Comparison of ENCODE assay signal across 19 cellular contexts in the genomic region with DNA sequence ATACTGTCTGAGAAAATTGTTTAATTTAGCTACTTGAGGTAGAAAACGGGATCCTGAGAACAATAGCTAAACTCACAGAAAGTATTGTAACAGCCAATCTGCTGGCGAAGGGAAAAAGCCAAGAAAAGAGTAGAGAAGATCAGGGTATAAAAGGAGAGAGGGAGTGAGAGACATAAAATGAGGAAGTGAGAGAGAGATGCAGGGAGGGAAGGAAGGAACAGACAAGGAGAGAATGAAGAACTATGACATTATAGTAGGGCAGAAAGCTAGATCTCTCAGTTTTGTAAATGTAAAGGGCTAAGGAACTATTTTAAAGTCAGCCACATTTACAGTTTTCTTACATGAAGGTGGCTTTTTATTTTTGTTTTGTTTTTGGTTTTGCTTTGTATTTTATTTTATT. TPM values are rescaled to one million over a fixed set of nuclear protein-coding genes. Genes with fewer than 3 reads are reported as not detected.
DNase-seq lines count a peak whose midpoint lies in the region; ATAC-seq, FAIRE-seq and TF ChIP-seq lines count a peak whose summit lies in the region.
"Had no signal": no experiment of that assay in that cellular context is flagged by ENCODE, and none has a peak within 500 bp of the region (broad histone marks: within the 10 kb centered on the region; RNA-seq: fewer than 3 reads in every experiment).

No MANE protein-coding gene starts in this region.

- no peak overlapping the region for H2BK20ac ChIP-seq in H1 (ENCODE audit: low read length)

- no peak for DNase-seq in HepG2 (ENCODE audit: low spot score)
- DNase-seq in right lobe of liver = no peak
- DNase-seq in OCI-M1 (lab: John Stamatoyannopoulos, UW) = peak; percentile 37
- no peak for DNase-seq in H1 (ENCODE audit: low read depth in 1 of 2, low spot score in 2 of 2)
- DNase-seq in smooth muscle cell (lab: John Stamatoyannopoulos, UW; ENCODE audit: unreplicated experiment) = no peak
- no peak for DNase-seq in substantia nigra (lab: John Stamatoyannopoulos, UW)
- DNase-seq in GDM1 (lab: John Stamatoyannopoulos, UW) = no peak
- DNase-seq: activated CD4-positive, alpha-beta T cell treated with anti-CD3 and anti-CD28 coated beads for 4 hours; cerebellar nuclear complex; DMS79; effector memory CD4-positive, alpha-beta T cell; mesendoderm; naive thymus-derived CD8-positive, alpha-beta T cell had no signal

- H3K4me1 ChIP-seq in HepG2 (ENCODE audit: insufficient read depth, low read length) = peaks cover 11% of the 10 kb centered on the region
- H3K4me1 ChIP-seq in right lobe of liver = no peaks in the 10 kb centered on the region
- no peaks in the 10 kb centered on the region for H3K4me1 ChIP-seq in H1 (replicated peaks in 1 of 4; ENCODE audit: control insufficient read depth in 3 of 4, insufficient read depth in 4 of 4, low read length in 3 of 4)
- H3K4me1 ChIP-seq in smooth muscle cell (ENCODE audit: low read depth) = no peaks in the 10 kb centered on the region

- H3K79me2 ChIP-seq in HepG2 (ENCODE audit: insufficient read depth, low read length) (no peaks in the 10 kb centered on the region), H1 (ENCODE audit: control insufficient read depth in 1 of 2, insufficient read depth in 2 of 2, low read length in 2 of 2) (no peaks in the 10 kb centered on the region), smooth muscle cell (ENCODE audit: low read depth) (no peaks in the 10 kb centered on the region)

- no peak overlapping the region for H2BK15ac ChIP-seq in H1 (ENCODE audit: low read length)

- CTCF ChIA-PET in HepG2 (lab: Yijun Ruan, JAX; ENCODE audit: low intra/inter-chr PET ratio, low total read pairs) = interaction anchor here (1.6 to 2.5 kb wide), 4 partner anchors 42 to 152 kb away, joined by 4 to 29 read pairs (median 6); no protein-coding TSS in a partner anchor
- CTCF ChIA-PET in H1 (lab: Charles Lee; ENCODE audit: partially characterized antibody) = interaction anchor here (0.8 to 4.5 kb wide), 30 partner anchors 9 to 812 kb away, joined by 3 to 36 read pairs (median 4); no protein-coding TSS in a partner anchor

- H3K79me1 ChIP-seq in H1 (ENCODE audit: low read depth, low read length) = no peaks in the 10 kb centered on the region

- H3K9ac ChIP-seq in HepG2 (ENCODE audit: insufficient read depth, low read depth, low read length) = no peak overlapping the region
- no peak overlapping the region for H3K9ac ChIP-seq in H1 (replicated peaks in 1 of 4; ENCODE audit: extremely low read depth in 1 of 4, low read depth in 3 of 4, low read length in 3 of 4)
- no peak overlapping the region for H3K9ac ChIP-seq in smooth muscle cell (ENCODE audit: low read depth)
- H3K9ac ChIP-seq: KMS-11 had no signal

- H4K91ac ChIP-seq in H1 (replicated peaks; ENCODE audit: insufficient read length, low read length) = no peak overlapping the region

- H3K18ac ChIP-seq in H1 (ENCODE audit: extremely low read depth, low read length) = no peak overlapping the region

- H3K9me3 ChIP-seq in HepG2 (ENCODE audit: low read length) (no peaks in the 10 kb centered on the region), right lobe of liver (no peaks in the 10 kb centered on the region), H1 (ENCODE audit: insufficient read depth in 2 of 2, low read depth in 1 of 2, low read length in 1 of 2) (no peaks in the 10 kb centered on the region), smooth muscle cell (replicated peaks; ENCODE audit: low read depth) (no peaks in the 10 kb centered on the region)

- POLR2A ChIA-PET in HepG2 (lab: Yijun Ruan, JAX) (interaction anchor here (1.3 kb wide), 1 partner anchor 26 kb away, joined by 3 read pairs; no protein-coding TSS in a partner anchor), H1 (lab: Charles Lee; ENCODE audit: partially characterized antibody) (no interaction called here)

- H4K8ac ChIP-seq in H1 (ENCODE audit: extremely low read depth, insufficient read depth, low read length) = no peak overlapping the region

- no peak for TF ChIP-seq CTCF in HepG2 (CRISPR knock-in tag; IDR thresholded peaks at IDR 0.05)
- TF ChIP-seq CTCF in right lobe of liver (IDR thresholded peaks at IDR 0.05) = no peak
- TF ChIP-seq CTCF in H1 (IDR thresholded peaks at IDR 0.05; ENCODE audit: control extremely low read depth in 1 of 3, insufficient read depth in 1 of 3, low read depth in 1 of 3, low read length in 3 of 3) = no peak
- no peak for TF ChIP-seq CTCF in smooth muscle cell (IDR thresholded peaks at IDR 0.05; ENCODE audit: borderline replicate concordance, insufficient read depth, poor library complexity, severe bottlenecking)

- H2AFZ ChIP-seq in HepG2 (ENCODE audit: low read length) (peak overlapping the region; percentile 9), H1 (ENCODE audit: low read length) (peak overlapping the region; percentile 90), smooth muscle cell (ENCODE audit: low read depth) (peak overlapping the region; percentile 89)

- no peaks in the 10 kb centered on the region for H3K23me2 ChIP-seq in H1 (ENCODE audit: low read depth, low read length)

- H3K36me3 ChIP-seq in HepG2 (replicated peaks in 1 of 2; ENCODE audit: control insufficient read depth in 1 of 2, insufficient read depth in 2 of 2, low read length in 2 of 2) (no peaks in the 10 kb centered on the region), right lobe of liver (no peaks in the 10 kb centered on the region), H1 (ENCODE audit: control insufficient read depth in 2 of 4, insufficient read depth in 4 of 4, low read length in 3 of 4) (no peaks in the 10 kb centered on the region), smooth muscle cell (ENCODE audit: low read depth) (no peaks in the 10 kb centered on the region)

- BruUV-seq in HepG2 (replicated peaks; lab: Mats Ljungman, UMichigan) = no TSS peak

- intact Hi-C loops in HepG2 (cut with micrococcal nuclease; ENCODE audit: unreplicated experiment) (no loop called here), right lobe of liver (cut with DNase I) (no loop called here)

- H2AK5ac ChIP-seq in H1 (ENCODE audit: low read depth, low read length) = no peak overlapping the region

- ATAC-seq in HepG2 (no peak), right lobe of liver (no peak), HG03039 (IDR thresholded peaks at IDR 0.05; ENCODE audit: unreplicated experiment) (no peak)

- H3K4ac ChIP-seq in H1 (replicated peaks; ENCODE audit: insufficient read length, low read depth, low read length) = no peak overlapping the region

- no peak overlapping the region for H2BK5ac ChIP-seq in H1 (ENCODE audit: low read depth, low read length)

- H3K14ac ChIP-seq in H1 (ENCODE audit: insufficient read length) = no peak overlapping the region

- H4K5ac ChIP-seq in H1 (ENCODE audit: insufficient read length, low read depth, low read length) = no peak overlapping the region

- WGBS in HepG2 (ENCODE audit: low lambda C conversion rate) = 33% methylated on average over 2 of the region's 2 CpGs
- 24% methylated on average over 2 of the region's 2 CpGs for WGBS in right lobe of liver (ENCODE audit: insufficient coverage, low coverage, low lambda C conversion rate, missing lambda C conversion rate)
- 86% methylated on average over 2 of the region's 2 CpGs; no CpG with 5 or more reads in 1 of the 2 experiments for WGBS in H1 (ENCODE audit: extremely low coverage in 1 of 2, insufficient coverage in 1 of 2, insufficient read length in 1 of 2, insufficient replicate concordance in 2 of 2, low coverage in 1 of 2, low lambda C conversion rate in 2 of 2, missing lambda C conversion rate in 1 of 2), 2 experiments
- 81% methylated on average over 2 of the region's 2 CpGs for WGBS in smooth muscle cell (ENCODE audit: low lambda C conversion rate)

- H3K23ac ChIP-seq in H1 (ENCODE audit: insufficient read length) = no peak overlapping the region

- in situ Hi-C loops in HepG2 (cut with HindIII; ENCODE audit: extremely low pct_ligation_motif_present, low pct_unique_long_range_greater_than_20kb) = loop anchor here (25.0 kb wide), 1 partner anchor 442 kb away; no protein-coding TSS in a partner anchor

- no peak overlapping the region for H2BK120ac ChIP-seq in H1 (replicated peaks; ENCODE audit: low read depth, low read length)

- no peak overlapping the region for H3K27ac ChIP-seq in HepG2 (ENCODE audit: extremely low read length, insufficient read depth, low read length)
- no peak overlapping the region for H3K27ac ChIP-seq in right lobe of liver
- H3K27ac ChIP-seq in H1 (ENCODE audit: low read depth, low read length) = no peak overlapping the region
- H3K27ac ChIP-seq in smooth muscle cell (ENCODE audit: low read depth) = no peak overlapping the region
- H3K27ac ChIP-seq in substantia nigra (ENCODE audit: low read depth, low read length, poor library complexity, severe bottlenecking) = no peak overlapping the region
- H3K27ac ChIP-seq: KMS-11 had no signal

- H3K4me2 ChIP-seq in HepG2 (ENCODE audit: low read depth, low read length) (no peak overlapping the region), H1 (ENCODE audit: insufficient read depth in 1 of 2, low read depth in 2 of 2, low read length in 2 of 2) (no peak overlapping the region), smooth muscle cell (no peak overlapping the region)
- H3K4me2 ChIP-seq: KMS-11 had no signal

- no peak overlapping the region for H2BK12ac ChIP-seq in H1 (ENCODE audit: low read depth, low read length)

- FAIRE-seq in HepG2 (lab: Jason Lieb, UNC) (no peak), H1 (lab: Jason Lieb, UNC) (no peak)

- H3K56ac ChIP-seq in H1 (replicated peaks; ENCODE audit: insufficient read length, low read depth, low read length) = no peak overlapping the region

- H3K27me3 ChIP-seq in HepG2 (ENCODE audit: control insufficient read depth in 1 of 2, insufficient read depth in 2 of 2, low read length in 2 of 2) (no peaks in the 10 kb centered on the region), right lobe of liver (peaks cover 0 to 2% of the 10 kb centered on the region in 2 donors), H1 (replicated peaks in 1 of 4; ENCODE audit: control insufficient read depth in 3 of 4, extremely low read depth in 1 of 4, insufficient read depth in 3 of 4, low read length in 3 of 4) (no peaks in the 10 kb centered on the region), smooth muscle cell (ENCODE audit: low read depth) (no peaks in the 10 kb centered on the region)

- H3K4me3 ChIP-seq in HepG2 (replicated peaks in 1 of 3; ENCODE audit: insufficient read depth in 1 of 3, low read depth in 2 of 3, low read length in 3 of 3) = no peak overlapping the region
- no peak overlapping the region for H3K4me3 ChIP-seq in right lobe of liver
- no peak overlapping the region for H3K4me3 ChIP-seq in H1 (ENCODE audit: extremely low read depth in 1 of 4, insufficient read depth in 2 of 4, low read depth in 3 of 4, low read length in 4 of 4)
- H3K4me3 ChIP-seq in smooth muscle cell = no peak overlapping the region

- H4K20me1 ChIP-seq in HepG2 (ENCODE audit: insufficient read depth, low read length) = no peaks in the 10 kb centered on the region
- H4K20me1 ChIP-seq in H1 (replicated peaks in 1 of 2; ENCODE audit: control insufficient read depth in 1 of 2, insufficient read depth in 2 of 2, low read length in 2 of 2) = no peaks in the 10 kb centered on the region
- H4K20me1 ChIP-seq in smooth muscle cell (ENCODE audit: low read depth) = no peaks in the 10 kb centered on the region

- no peak for TF ChIP-seq RAD21 in HepG2 (CRISPR knock-in tag; IDR thresholded peaks at IDR 0.05)
- no peak for TF ChIP-seq RAD21 in H1 (IDR thresholded peaks at IDR 0.05 in 1 of 2, conservative IDR thresholded peaks at IDR 0.05 in 1 of 2; ENCODE audit: low read depth in 2 of 2, low read length in 2 of 2)

- peaks cover 6% of the 10 kb centered on the region for H3F3A ChIP-seq in smooth muscle cell (ENCODE audit: low read depth)

- TF ChIP-seq POLR2A in HepG2 (IDR thresholded peaks at IDR 0.05; ENCODE audit: insufficient read depth in 1 of 2, low read depth in 2 of 2, low read length in 2 of 2) (no peak), right lobe of liver (IDR thresholded peaks at IDR 0.05) (no peak), H1 (IDR thresholded peaks at IDR 0.05; ENCODE audit: control extremely low read depth in 1 of 2, low read depth in 2 of 2, low read length in 2 of 2) (no peak)

- no peak for TF ChIP-seq EP300 in HepG2 (IDR thresholded peaks at IDR 0.05; ENCODE audit: low read depth in 2 of 2, low read length in 2 of 2)
- no peak for TF ChIP-seq EP300 in HepG2 (CRISPR knock-in tag; IDR thresholded peaks at IDR 0.05; ENCODE audit: borderline replicate concordance)
- TF ChIP-seq EP300 in H1 (IDR thresholded peaks at IDR 0.05; ENCODE audit: borderline replicate concordance in 1 of 2, low read depth in 2 of 2, low read length in 2 of 2) = no peak

RNA-seq across cellular contexts. Expression of a gene that starts 1.6 kb away (rescaled TPM):
- total RNA-seq in HepG2 (2016; rRNA removed; fragmentation: Illumina TruSeq; extraction: Trizol) = not detected in 2 replicates
- not detected in 2 replicates for total RNA-seq in HepG2 (2016; cell fraction: cytosol; rRNA removed; fragmentation: Illumina TruSeq; extraction: Trizol; ENCODE audit: low read depth)
- total RNA-seq in HepG2 (2016; cell fraction: insoluble cytoplasmic fraction; rRNA removed; fragmentation: Illumina TruSeq; extraction: Trizol) = not detected in 2 replicates
- total RNA-seq in HepG2 (2016; cell fraction: membrane; rRNA removed; fragmentation: Illumina TruSeq; extraction: Trizol) = not detected in 2 replicates
- total RNA-seq in HepG2 (2016; cell fraction: nucleus; rRNA removed; fragmentation: Illumina TruSeq; extraction: Trizol) = not detected in 2 replicates
- polyA plus RNA-seq in HepG2 (2011; rRNA removed) = not detected in 2 replicates
- not detected in 2 replicates for polyA plus RNA-seq in HepG2 (2011; cell fraction: cytosol; rRNA removed)
- polyA plus RNA-seq in HepG2 (2011; cell fraction: nucleus; rRNA removed) = not detected in 2 replicates
- not detected in 2 replicates for polyA plus RNA-seq in HepG2 (2012)
- not detected in 2 replicates for polyA plus RNA-seq in HepG2 (2016; cell fraction: cytosol; fragmentation: Illumina TruSeq; extraction: Trizol; ENCODE audit: low read depth)
- not detected in 2 replicates for polyA plus RNA-seq in HepG2 (2016; cell fraction: insoluble cytoplasmic fraction; fragmentation: Illumina TruSeq; extraction: Trizol; ENCODE audit: low read depth)
- polyA plus RNA-seq in HepG2 (2016; cell fraction: membrane; fragmentation: Illumina TruSeq; extraction: Trizol; ENCODE audit: low read depth) = not detected in 2 replicates
- polyA plus RNA-seq in HepG2 (2016; cell fraction: nucleus; fragmentation: Illumina TruSeq; extraction: Trizol; ENCODE audit: insufficient read depth, low read depth) = not detected in 2 replicates
- not detected in 2 replicates for polyA minus RNA-seq in HepG2 (2011; rRNA and poly(A)+ RNA removed; ENCODE audit: low replicate concordance)
- not detected in 2 replicates for polyA minus RNA-seq in HepG2 (2011; cell fraction: cytosol; rRNA and poly(A)+ RNA removed)
- polyA minus RNA-seq in HepG2 (2011; cell fraction: nucleus; rRNA and poly(A)+ RNA removed) = not detected in 2 replicates
- not detected for total RNA-seq in right lobe of liver
- not detected in 2 replicates for total RNA-seq in H1 (2021; fragmentation: NEBNext Ultra II Directional; extraction: Animal tissue kit (Norgen Biotek cat#: 25700))
- polyA plus RNA-seq in H1 (2011; rRNA removed) = not detected in 2 replicates
- not detected for polyA plus RNA-seq in H1 (2011; cell fraction: cytosol; rRNA removed)
- polyA plus RNA-seq in H1 (2011; cell fraction: nucleus; rRNA removed) = not detected
- polyA plus RNA-seq in H1 (2012, experiment 1 of 2) = not detected in 4 replicates
- not detected for polyA plus RNA-seq in H1 (2012, experiment 2 of 2)
- not detected for polyA plus RNA-seq in H1 (2013, experiment 1 of 2)
- polyA plus RNA-seq in H1 (2013, experiment 2 of 2) = not detected
- not detected in 2 replicates for polyA minus RNA-seq in H1 (2011; rRNA and poly(A)+ RNA removed)
- not detected for polyA minus RNA-seq in H1 (2011; cell fraction: cytosol; rRNA and poly(A)+ RNA removed)
- polyA minus RNA-seq in H1 (2011; cell fraction: nucleus; rRNA and poly(A)+ RNA removed) = not detected
- total RNA-seq in smooth muscle cell = not detected in 2 replicates
- not detected in 2 replicates for polyA plus RNA-seq in smooth muscle cell
- total RNA-seq: HT-29; naive thymus-derived CD8-positive, alpha-beta T cell; RPMI7951; sciatic nerve had no signal
- polyA plus RNA-seq: BJ; naive thymus-derived CD8-positive, alpha-beta T cell had no signal

RNA-seq across cellular contexts. Expression of a gene that starts 53.9 kb away (rescaled TPM):
- total RNA-seq in HepG2 (2016; rRNA removed; fragmentation: Illumina TruSeq; extraction: Trizol) (82.9 and 116 TPM in 2 replicates), right lobe of liver (10 to 100 TPM; 15.0 to 21.2 (median 16.7) TPM), smooth muscle cell (35.1 and 40.4 TPM in 2 replicates)
- 30.5 and 34.0 TPM in 2 replicates for total RNA-seq in HepG2 (2016; cell fraction: cytosol; rRNA removed; fragmentation: Illumina TruSeq; extraction: Trizol; ENCODE audit: low read depth)
- total RNA-seq in HepG2 (2016; cell fraction: insoluble cytoplasmic fraction; rRNA removed; fragmentation: Illumina TruSeq; extraction: Trizol) = 83.6 and 117 TPM in 2 replicates
- 39.0 and 40.1 TPM in 2 replicates for total RNA-seq in HepG2 (2016; cell fraction: membrane; rRNA removed; fragmentation: Illumina TruSeq; extraction: Trizol)
- total RNA-seq in HepG2 (2016; cell fraction: nucleus; rRNA removed; fragmentation: Illumina TruSeq; extraction: Trizol) = 44.3 and 52.5 TPM in 2 replicates
- polyA plus RNA-seq in HepG2 (2011; rRNA removed) (19.6 and 28.6 TPM in 2 replicates), H1 (2011; rRNA removed) (3.6 and 7.9 TPM in 2 replicates), smooth muscle cell (58.5 and 60.5 TPM in 2 replicates)
- polyA plus RNA-seq in HepG2 (2011; cell fraction: cytosol; rRNA removed) = 10.4 and 14.9 TPM in 2 replicates
- 14.5 and 20.1 TPM in 2 replicates for polyA plus RNA-seq in HepG2 (2011; cell fraction: nucleus; rRNA removed)
- 51.2 and 79.1 TPM in 2 replicates for polyA plus RNA-seq in HepG2 (2012)
- 20.3 and 22.2 TPM in 2 replicates for polyA plus RNA-seq in HepG2 (2016; cell fraction: cytosol; fragmentation: Illumina TruSeq; extraction: Trizol; ENCODE audit: low read depth)
- polyA plus RNA-seq in HepG2 (2016; cell fraction: insoluble cytoplasmic fraction; fragmentation: Illumina TruSeq; extraction: Trizol; ENCODE audit: low read depth) = 110 and 116 TPM in 2 replicates
- polyA plus RNA-seq in HepG2 (2016; cell fraction: membrane; fragmentation: Illumina TruSeq; extraction: Trizol; ENCODE audit: low read depth) = 23.9 and 29.0 TPM in 2 replicates
- 92.7 and 105 TPM in 2 replicates for polyA plus RNA-seq in HepG2 (2016; cell fraction: nucleus; fragmentation: Illumina TruSeq; extraction: Trizol; ENCODE audit: insufficient read depth, low read depth)
- polyA minus RNA-seq in HepG2 (2011; rRNA and poly(A)+ RNA removed; ENCODE audit: low replicate concordance) = 2.7 and 3.9 TPM in 2 replicates
- 10.7 and 11.9 TPM in 2 replicates for polyA minus RNA-seq in HepG2 (2011; cell fraction: cytosol; rRNA and poly(A)+ RNA removed)
- 20.3 and 25.0 TPM in 2 replicates for polyA minus RNA-seq in HepG2 (2011; cell fraction: nucleus; rRNA and poly(A)+ RNA removed)
- 49.9 and 54.6 TPM in 2 replicates for total RNA-seq in H1 (2021; fragmentation: NEBNext Ultra II Directional; extraction: Animal tissue kit (Norgen Biotek cat#: 25700))
- polyA plus RNA-seq in H1 (2011; cell fraction: cytosol; rRNA removed) = 17.2 TPM
- polyA plus RNA-seq in H1 (2011; cell fraction: nucleus; rRNA removed) = 1.9 TPM
- polyA plus RNA-seq in H1 (2012, experiment 1 of 2) = 22.5 to 47.3 TPM (median 25.4 TPM) in 4 replicates
- 3.7 TPM for polyA plus RNA-seq in H1 (2012, experiment 2 of 2)
- polyA plus RNA-seq in H1 (2013, experiment 1 of 2) = 115 TPM
- 144 TPM for polyA plus RNA-seq in H1 (2013, experiment 2 of 2)
- 3.2 TPM in 2 replicates for polyA minus RNA-seq in H1 (2011; rRNA and poly(A)+ RNA removed)
- 5.1 TPM for polyA minus RNA-seq in H1 (2011; cell fraction: cytosol; rRNA and poly(A)+ RNA removed)
- polyA minus RNA-seq in H1 (2011; cell fraction: nucleus; rRNA and poly(A)+ RNA removed) = 5.8 TPM

RNA-seq across cellular contexts. Expression of a gene that starts 54.2 kb away (rescaled TPM):
- total RNA-seq in HepG2 (2016; rRNA removed; fragmentation: Illumina TruSeq; extraction: Trizol) = 44.3 and 51.0 TPM in 2 replicates
- 51.6 and 59.0 TPM in 2 replicates for total RNA-seq in HepG2 (2016; cell fraction: cytosol; rRNA removed; fragmentation: Illumina TruSeq; extraction: Trizol; ENCODE audit: low read depth)
- total RNA-seq in HepG2 (2016; cell fraction: insoluble cytoplasmic fraction; rRNA removed; fragmentation: Illumina TruSeq; extraction: Trizol) = 38.7 and 48.0 TPM in 2 replicates
- total RNA-seq in HepG2 (2016; cell fraction: membrane; rRNA removed; fragmentation: Illumina TruSeq; extraction: Trizol) = 31.2 and 40.8 TPM in 2 replicates
- 170 and 177 TPM in 2 replicates for total RNA-seq in HepG2 (2016; cell fraction: nucleus; rRNA removed; fragmentation: Illumina TruSeq; extraction: Trizol)
- polyA plus RNA-seq in HepG2 (2011; rRNA removed) = 55.7 and 62.4 TPM in 2 replicates
- polyA plus RNA-seq in HepG2 (2011; cell fraction: cytosol; rRNA removed) = 20.1 and 25.7 TPM in 2 replicates
- 121 and 149 TPM in 2 replicates for polyA plus RNA-seq in HepG2 (2011; cell fraction: nucleus; rRNA removed)
- 24.7 and 32.0 TPM in 2 replicates for polyA plus RNA-seq in HepG2 (2012)
- 1.9 and 2.8 TPM in 2 replicates for polyA plus RNA-seq in HepG2 (2016; cell fraction: cytosol; fragmentation: Illumina TruSeq; extraction: Trizol; ENCODE audit: low read depth)
- polyA plus RNA-seq in HepG2 (2016; cell fraction: insoluble cytoplasmic fraction; fragmentation: Illumina TruSeq; extraction: Trizol; ENCODE audit: low read depth) = 27.6 and 28.6 TPM in 2 replicates
- polyA plus RNA-seq in HepG2 (2016; cell fraction: membrane; fragmentation: Illumina TruSeq; extraction: Trizol; ENCODE audit: low read depth) = 6.4 and 6.6 TPM in 2 replicates
- polyA plus RNA-seq in HepG2 (2016; cell fraction: nucleus; fragmentation: Illumina TruSeq; extraction: Trizol; ENCODE audit: insufficient read depth, low read depth) = 52.1 and 53.0 TPM in 2 replicates
- polyA minus RNA-seq in HepG2 (2011; rRNA and poly(A)+ RNA removed; ENCODE audit: low replicate concordance) = 16.3 and 149 TPM in 2 replicates
- 25.6 and 32.7 TPM in 2 replicates for polyA minus RNA-seq in HepG2 (2011; cell fraction: cytosol; rRNA and poly(A)+ RNA removed)
- 587 and 688 TPM in 2 replicates for polyA minus RNA-seq in HepG2 (2011; cell fraction: nucleus; rRNA and poly(A)+ RNA removed)
- 10 to 100 TPM; 15.1 to 20.1 (median 16.8) TPM for total RNA-seq in right lobe of liver
- 16.0 and 18.7 TPM in 2 replicates for total RNA-seq in H1 (2021; fragmentation: NEBNext Ultra II Directional; extraction: Animal tissue kit (Norgen Biotek cat#: 25700))
- 10.2 and 10.5 TPM in 2 replicates for polyA plus RNA-seq in H1 (2011; rRNA removed)
- 12.2 TPM for polyA plus RNA-seq in H1 (2011; cell fraction: cytosol; rRNA removed)
- 38.7 TPM for polyA plus RNA-seq in H1 (2011; cell fraction: nucleus; rRNA removed)
- polyA plus RNA-seq in H1 (2012, experiment 1 of 2) = 6.7 to 11.1 TPM (median 8.5 TPM) in 4 replicates
- 0.75 TPM for polyA plus RNA-seq in H1 (2012, experiment 2 of 2)
- polyA plus RNA-seq in H1 (2013, experiment 1 of 2) = 7.9 TPM
- 7.0 TPM for polyA plus RNA-seq in H1 (2013, experiment 2 of 2)
- polyA minus RNA-seq in H1 (2011; rRNA and poly(A)+ RNA removed) = 39.5 and 49.2 TPM in 2 replicates
- 21.1 TPM for polyA minus RNA-seq in H1 (2011; cell fraction: cytosol; rRNA and poly(A)+ RNA removed)
- 142 TPM for polyA minus RNA-seq in H1 (2011; cell fraction: nucleus; rRNA and poly(A)+ RNA removed)
- total RNA-seq in smooth muscle cell = 28.1 and 39.5 TPM in 2 replicates
- 10.0 and 15.9 TPM in 2 replicates for polyA plus RNA-seq in smooth muscle cell

Comparison
In these comparisons a context has a peak if more than half of its experiments do, and no peak if none do; other contexts are left out.
1. H2AFZ ChIP-seq: peak in every context shown above with its lines; median percentile 90 in H1; 89 in smooth muscle cell; 9 in HepG2.